ENCODE assay signal across 1 cellular context in genomic region chr5:135887447-135887864, GRCh38.
TF ChIP-seq lines count a peak whose summit lies in the region.

No MANE protein-coding gene starts in this region.

TF ChIP-seq in SK-N-SH treated with all-trans-retinoic acid at 6 μM for 48 hours, 23 proteins besides CTCF, POLR2A, EP300 and RAD21 (continued from another document):
- no peak for TF ChIP-seq TSHZ2 (CRISPR knock-in tag; IDR thresholded peaks at IDR 0.05)
- TF ChIP-seq CSDC2 (CRISPR knock-in tag; IDR thresholded peaks at IDR 0.05), result no peak
- TF ChIP-seq ESRRG (CRISPR knock-in tag; IDR thresholded peaks at IDR 0.05), result no peak
- TF ChIP-seq TCF4 (CRISPR knock-in tag; IDR thresholded peaks at IDR 0.05; ENCODE audit: borderline replicate concordance), result no peak
- no peak for TF ChIP-seq BACH2 (CRISPR knock-in tag; IDR thresholded peaks at IDR 0.05; ENCODE audit: borderline replicate concordance)
